In genomic region chr20:60270341-60270740, GRCh38 we compare ENCODE assay signal across 27 cellular contexts.
"Had no signal": no experiment of that assay in that cellular context is flagged by ENCODE, and none has a peak within 500 bp of the region (broad histone marks: within the 10 kb centered on the region; RNA-seq: fewer than 3 reads in every experiment).

No MANE protein-coding gene starts in this region.

- H3K27ac ChIP-seq: PC-9, RWPE1, SJSA1 had no signal

- H3K4me1 ChIP-seq: SJSA1 had no signal

- H3K9me3 ChIP-seq: MG63, SJSA1, SK-N-SH had no signal

- H2AFZ ChIP-seq: PC-9 had no signal

- DNase-seq: Kasumi-1, MG63, NCI-H1048, NCI-H1105 treated with DMSO at 0.1 percent for 48 hours, NCI-H1436, NCI-H146, NCI-H1694, NCI-H187, NCI-H2029, NCI-H2081, NCI-H2171 treated with DMSO at 0.1 percent for 48 hours, NCI-H2227 treated with DMSO at 0.1 percent for 48 hours, NCI-H345, NCI-H446, NCI-H510A treated with DMSO at 0.1 percent for 48 hours, NCI-H524 treated with DMSO at 0.1 percent for 48 hours, NCI-H526 treated with DMSO at 0.1 percent for 48 hours, NCI-H774, PC-9, SHP77, SK-N-SH, SW 1271 had no signal

- H3K9ac ChIP-seq: SK-N-SH had no signal

- FAIRE-seq: RCC 7860 had no signal

- H3K4me2 ChIP-seq: PC-9, SK-N-SH had no signal

- ATAC-seq: Panc1, Right ventricle myocardium inferior had no signal

- H3K36me3 ChIP-seq: MG63, SJSA1 had no signal

- H3K4me3 ChIP-seq: MG63, PC-9, SJSA1 had no signal
